1 cellular context compared by ENCODE assay signal in genomic region chr15:87762110-87762509, GRCh38.
TF ChIP-seq lines count a peak whose summit lies in the region.

No MANE protein-coding gene starts in this region.

TF ChIP-seq in IMR-90, 13 proteins besides CTCF, POLR2A, EP300 and RAD21:
- TF ChIP-seq FOS (IDR thresholded peaks at IDR 0.05; ENCODE audit: low read depth, low read length) (no peak), CEBPB (IDR thresholded peaks at IDR 0.05; ENCODE audit: low read depth, low read length) (peak; percentile 63)
